Comparison of ENCODE assay signal across 1 cellular context in the genomic region with DNA sequence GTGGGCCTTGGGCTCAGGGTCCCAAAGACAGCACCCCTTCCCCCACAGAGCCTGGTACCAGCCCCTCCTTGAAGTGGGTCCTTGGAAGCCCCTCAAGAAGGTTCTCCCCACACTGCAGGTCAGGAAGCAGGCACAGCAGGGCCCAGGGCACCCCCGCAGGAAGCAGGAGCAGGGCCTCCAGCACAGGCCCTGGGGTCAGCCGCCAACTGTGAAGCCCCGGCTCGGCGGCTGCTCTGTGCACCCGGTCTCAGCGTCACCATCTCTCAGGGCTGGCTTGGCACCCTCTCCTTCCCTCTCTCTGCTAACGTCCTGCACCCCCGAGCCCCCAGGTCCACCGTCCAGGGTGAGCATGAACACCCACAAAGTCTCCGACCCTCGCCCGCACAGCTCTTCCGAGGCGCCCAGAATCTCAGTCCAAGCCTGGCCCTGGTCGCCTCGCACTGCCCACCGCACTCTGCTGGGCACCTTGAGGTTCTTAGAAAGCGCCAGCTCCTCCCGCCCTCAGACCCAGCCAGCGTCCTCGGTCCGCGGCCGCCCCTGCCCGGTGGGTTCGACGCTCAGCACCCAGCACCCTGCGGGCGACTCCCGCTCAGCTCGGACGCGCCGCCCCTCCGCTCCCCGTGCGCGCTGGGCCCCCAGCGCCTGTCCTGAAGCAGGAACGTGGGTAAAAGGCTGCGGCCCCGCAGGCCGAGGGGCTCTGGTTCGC.
TF ChIP-seq lines count a peak whose summit lies in the region.

No MANE protein-coding gene starts in this region.

TF ChIP-seq in HCT116, 20 proteins besides CTCF, POLR2A, EP300 and RAD21:
- no peak for TF ChIP-seq TCF7L2 (IDR thresholded peaks at IDR 0.05; ENCODE audit: borderline replicate concordance, extremely low read depth, insufficient read depth, insufficient read length)
- TF ChIP-seq, protein P1, sequence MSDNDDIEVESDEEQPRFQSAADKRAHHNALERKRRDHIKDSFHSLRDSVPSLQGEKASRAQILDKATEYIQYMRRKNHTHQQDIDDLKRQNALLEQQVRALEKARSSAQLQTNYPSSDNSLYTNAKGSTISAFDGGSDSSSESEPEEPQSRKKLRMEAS (IDR thresholded peaks at IDR 0.05) = no peak
- no peak for TF ChIP-seq ZFX (IDR thresholded peaks at IDR 0.05)
